ENCODE assay signal across 13 cellular contexts in the genomic region with DNA sequence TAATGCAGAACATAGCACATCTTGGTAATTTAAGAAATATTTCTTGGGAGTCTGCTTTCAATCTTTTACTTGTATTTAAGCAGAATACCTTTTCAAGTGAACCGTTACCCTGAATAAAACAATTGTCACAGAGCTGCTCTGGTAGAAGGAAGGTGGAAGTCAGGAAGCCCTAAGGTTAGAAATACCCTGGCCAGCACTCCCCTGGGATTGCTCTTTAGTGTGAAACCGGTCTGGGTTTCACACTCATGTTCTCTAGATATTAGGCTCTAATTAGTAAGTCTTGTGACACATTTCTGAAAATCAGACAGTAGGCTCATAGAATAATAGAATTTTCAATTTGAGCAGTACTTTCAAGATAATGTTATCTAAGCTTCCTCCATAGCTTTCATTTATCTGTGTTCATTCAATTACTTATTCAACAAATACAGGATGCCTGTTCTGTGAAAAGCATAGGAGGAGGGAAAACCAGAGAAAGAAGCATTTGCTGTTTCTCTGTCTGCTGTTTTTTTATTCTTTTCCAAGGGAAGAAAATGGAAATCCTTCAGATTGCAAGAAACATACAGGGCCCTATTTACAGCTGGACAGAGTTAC.
DNase-seq lines count a peak whose midpoint lies in the region; ATAC-seq, FAIRE-seq and TF ChIP-seq lines count a peak whose summit lies in the region.
"Had no signal": no experiment of that assay in that cellular context is flagged by ENCODE, and none has a peak within 500 bp of the region (broad histone marks: within the 10 kb centered on the region; RNA-seq: fewer than 3 reads in every experiment).

No MANE protein-coding gene starts in this region.

- peaks cover 2% of the 10 kb centered on the region for H3K27me3 Mint-ChIP-seq in glutamatergic neuron (ENCODE audit: unreplicated experiment)
- H3K27me3 Mint-ChIP-seq in activated CD8-positive, alpha-beta T cell treated with anti-CD3 and anti-CD28 coated beads, Interleukin-2, amount 10 ng/mL, durations not matched to agents 7 days and 5 days (ENCODE audit: low read depth): no peaks in the 10 kb centered on the region
- H3K27me3 Mint-ChIP-seq in activated CD4-positive, alpha-beta T cell treated with anti-CD3 and anti-CD28 coated beads, Interleukin-2, amount 10 ng/mL, durations not matched to agents 7 days and 5 days: no peaks in the 10 kb centered on the region
- H3K27me3 Mint-ChIP-seq: CD4-positive, alpha-beta memory T cell; naive thymus-derived CD8-positive, alpha-beta T cell had no signal

- no peaks in the 10 kb centered on the region for H3K9me3 Mint-ChIP-seq in glutamatergic neuron (ENCODE audit: unreplicated experiment)
- H3K9me3 Mint-ChIP-seq in activated CD8-positive, alpha-beta T cell treated with anti-CD3 and anti-CD28 coated beads, Interleukin-2, amount 10 ng/mL, durations not matched to agents 7 days and 5 days (ENCODE audit: insufficient read depth): no peaks in the 10 kb centered on the region
- no peaks in the 10 kb centered on the region for H3K9me3 Mint-ChIP-seq in activated CD4-positive, alpha-beta T cell treated with anti-CD3 and anti-CD28 coated beads, Interleukin-2, amount 10 ng/mL, durations not matched to agents 7 days and 5 days

- DNase-seq in glutamatergic neuron (peak; percentile 18), GDM1 (lab: John Stamatoyannopoulos, UW) (no peak), GM12891 (ENCODE audit: insufficient read length, low spot score) (no peak)
- DNase-seq in activated CD8-positive, alpha-beta T cell treated with anti-CD3 and anti-CD28 coated beads, Interleukin-2, amount 10 ng/mL, durations not matched to agents 7 days and 5 days: no peak
- DNase-seq in activated CD4-positive, alpha-beta T cell treated with anti-CD3 and anti-CD28 coated beads, Interleukin-2, amount 10 ng/mL, durations not matched to agents 7 days and 5 days: no peak
- DNase-seq: activated T-cell treated with anti-CD3 and anti-CD28 coated beads for 4 hours; CD4-positive, alpha-beta memory T cell; naive thymus-derived CD8-positive, alpha-beta T cell; NCI-H1048 had no signal

- FAIRE-seq in GM12891 (lab: Jason Lieb, UNC): no peak
- FAIRE-seq: TTC549 had no signal

- H3K4me1 Mint-ChIP-seq in glutamatergic neuron (ENCODE audit: low read depth, unreplicated experiment): no peaks in the 10 kb centered on the region
- no peaks in the 10 kb centered on the region for H3K4me1 Mint-ChIP-seq in activated CD8-positive, alpha-beta T cell treated with anti-CD3 and anti-CD28 coated beads, Interleukin-2, amount 10 ng/mL, durations not matched to agents 7 days and 5 days (ENCODE audit: low read depth)
- H3K4me1 Mint-ChIP-seq in activated CD4-positive, alpha-beta T cell treated with anti-CD3 and anti-CD28 coated beads, Interleukin-2, amount 10 ng/mL, durations not matched to agents 7 days and 5 days: no peaks in the 10 kb centered on the region
- H3K4me1 Mint-ChIP-seq: CD4-positive, alpha-beta memory T cell; naive thymus-derived CD8-positive, alpha-beta T cell had no signal

- peak; percentile 87 for ATAC-seq in GM18867 (IDR thresholded peaks at IDR 0.05; ENCODE audit: unreplicated experiment)
- peak; percentile 94 for ATAC-seq in GM21423 (IDR thresholded peaks at IDR 0.05; ENCODE audit: unreplicated experiment)
- ATAC-seq in HG03066 (IDR thresholded peaks at IDR 0.05; ENCODE audit: low read depth, unreplicated experiment): peak; percentile 74
- ATAC-seq in activated CD8-positive, alpha-beta T cell treated with anti-CD3 and anti-CD28 coated beads, Interleukin-2, amount 10 ng/mL, durations not matched to agents 7 days and 5 days: no peak
- ATAC-seq: naive thymus-derived CD8-positive, alpha-beta T cell had no signal

- no peak for TF ChIP-seq POLR2A in GM12891 (IDR thresholded peaks at IDR 0.05; ENCODE audit: low read depth, low read length)

- H3K27ac Mint-ChIP-seq in glutamatergic neuron (ENCODE audit: unreplicated experiment): no peak overlapping the region
- H3K27ac Mint-ChIP-seq in activated CD8-positive, alpha-beta T cell treated with anti-CD3 and anti-CD28 coated beads, Interleukin-2, amount 10 ng/mL, durations not matched to agents 7 days and 5 days: no peak overlapping the region
- no peak overlapping the region for H3K27ac Mint-ChIP-seq in activated CD4-positive, alpha-beta T cell treated with anti-CD3 and anti-CD28 coated beads, Interleukin-2, amount 10 ng/mL, durations not matched to agents 7 days and 5 days
- H3K27ac Mint-ChIP-seq: CD4-positive, alpha-beta memory T cell; naive thymus-derived CD8-positive, alpha-beta T cell had no signal

- no peaks in the 10 kb centered on the region for H3K36me3 Mint-ChIP-seq in glutamatergic neuron (ENCODE audit: unreplicated experiment)
- H3K36me3 Mint-ChIP-seq in activated CD8-positive, alpha-beta T cell treated with anti-CD3 and anti-CD28 coated beads, Interleukin-2, amount 10 ng/mL, durations not matched to agents 7 days and 5 days (ENCODE audit: low read depth): no peaks in the 10 kb centered on the region
- no peaks in the 10 kb centered on the region for H3K36me3 Mint-ChIP-seq in activated CD4-positive, alpha-beta T cell treated with anti-CD3 and anti-CD28 coated beads, Interleukin-2, amount 10 ng/mL, durations not matched to agents 7 days and 5 days (ENCODE audit: low read depth)
- H3K36me3 Mint-ChIP-seq: CD4-positive, alpha-beta memory T cell; naive thymus-derived CD8-positive, alpha-beta T cell had no signal

- no peak for TF ChIP-seq CTCF in glutamatergic neuron (IDR thresholded peaks at IDR 0.05; ENCODE audit: partially characterized antibody, unreplicated experiment)

- no peak overlapping the region for H3K4me3 Mint-ChIP-seq in glutamatergic neuron (ENCODE audit: unreplicated experiment)
- no peak overlapping the region for H3K4me3 Mint-ChIP-seq in activated CD8-positive, alpha-beta T cell treated with anti-CD3 and anti-CD28 coated beads, Interleukin-2, amount 10 ng/mL, durations not matched to agents 7 days and 5 days
- no peak overlapping the region for H3K4me3 Mint-ChIP-seq in activated CD4-positive, alpha-beta T cell treated with anti-CD3 and anti-CD28 coated beads, Interleukin-2, amount 10 ng/mL, durations not matched to agents 7 days and 5 days
- H3K4me3 Mint-ChIP-seq: CD4-positive, alpha-beta memory T cell; naive thymus-derived CD8-positive, alpha-beta T cell had no signal

- POLR2A ChIA-PET in activated CD8-positive, alpha-beta T cell treated with anti-CD3 and anti-CD28 coated beads, Interleukin-2, amount 10 ng/mL, durations not matched to agents 7 days and 5 days (lab: Charles Lee): no interaction called here
- POLR2A ChIA-PET in activated CD4-positive, alpha-beta T cell treated with anti-CD3 and anti-CD28 coated beads, Interleukin-2, amount 10 ng/mL, durations not matched to agents 7 days and 5 days (lab: Charles Lee): no interaction called here

- CTCF ChIA-PET in activated CD8-positive, alpha-beta T cell treated with anti-CD3 and anti-CD28 coated beads, Interleukin-2, amount 10 ng/mL, durations not matched to agents 7 days and 5 days (lab: Charles Lee): no interaction called here
- CTCF ChIA-PET in activated CD4-positive, alpha-beta T cell treated with anti-CD3 and anti-CD28 coated beads, Interleukin-2, amount 10 ng/mL, durations not matched to agents 7 days and 5 days (lab: Charles Lee): no interaction called here

TF ChIP-seq in GM12891, 5 proteins besides CTCF, POLR2A, EP300 and RAD21:
- TF ChIP-seq SPI1 (IDR thresholded peaks at IDR 0.05; ENCODE audit: low read depth, low read length): no peak
- TF ChIP-seq TAF1 (IDR thresholded peaks at IDR 0.05; ENCODE audit: low read depth, low read length): no peak
- TF ChIP-seq PAX5 (IDR thresholded peaks at IDR 0.05; ENCODE audit: insufficient read depth, low read length, severe bottlenecking): no peak
- TF ChIP-seq POLR2AphosphoS5 (IDR thresholded peaks at IDR 0.05; ENCODE audit: low read depth, low read length): no peak
- TF ChIP-seq POU2F2 (IDR thresholded peaks at IDR 0.05; ENCODE audit: low read depth, low read length): no peak
